In genomic region chr2:8645176-8645831, GRCh38 we compare ENCODE assay signal across 2 cellular contexts.
TF ChIP-seq lines count a peak whose summit lies in the region.

No MANE protein-coding gene starts in this region.

TF ChIP-seq in HCT116, 20 proteins besides CTCF, POLR2A, EP300 and RAD21 (continued from another document):
- TF ChIP-seq REST (IDR thresholded peaks at IDR 0.05; ENCODE audit: low read depth) (no peak), EGR1 (IDR thresholded peaks at IDR 0.05; ENCODE audit: low read depth) (no peak), ELF1 (IDR thresholded peaks at IDR 0.05; ENCODE audit: borderline replicate concordance, low read depth) (no peak), TCF7L2 (IDR thresholded peaks at IDR 0.05; ENCODE audit: borderline replicate concordance, extremely low read depth, insufficient read depth, insufficient read length) (no peak), CEBPB (IDR thresholded peaks at IDR 0.05; ENCODE audit: low read depth) (no peak), ZNF274 (IDR thresholded peaks at IDR 0.05; ENCODE audit: low read depth, low read length) (no peak), EZH2phosphoT487 (IDR thresholded peaks at IDR 0.05; ENCODE audit: borderline replicate concordance) (no peak), ATF3 (IDR thresholded peaks at IDR 0.05) (no peak), SRF (IDR thresholded peaks at IDR 0.05; ENCODE audit: low read depth) (no peak)

TF ChIP-seq in WTC11, 78 proteins besides CTCF, POLR2A, EP300 and RAD21 (continued from another document):
- TF ChIP-seq ZNF532 (CRISPR knock-in tag; IDR thresholded peaks at IDR 0.05; ENCODE audit: borderline replicate concordance) (no peak), KAT7 (CRISPR knock-in tag; IDR thresholded peaks at IDR 0.05; ENCODE audit: borderline replicate concordance) (no peak)
TF ChIP-seq in WTC11: peak in this region for 0.
